Comparison of ENCODE assay signal across 21 cellular contexts in the genomic region with DNA sequence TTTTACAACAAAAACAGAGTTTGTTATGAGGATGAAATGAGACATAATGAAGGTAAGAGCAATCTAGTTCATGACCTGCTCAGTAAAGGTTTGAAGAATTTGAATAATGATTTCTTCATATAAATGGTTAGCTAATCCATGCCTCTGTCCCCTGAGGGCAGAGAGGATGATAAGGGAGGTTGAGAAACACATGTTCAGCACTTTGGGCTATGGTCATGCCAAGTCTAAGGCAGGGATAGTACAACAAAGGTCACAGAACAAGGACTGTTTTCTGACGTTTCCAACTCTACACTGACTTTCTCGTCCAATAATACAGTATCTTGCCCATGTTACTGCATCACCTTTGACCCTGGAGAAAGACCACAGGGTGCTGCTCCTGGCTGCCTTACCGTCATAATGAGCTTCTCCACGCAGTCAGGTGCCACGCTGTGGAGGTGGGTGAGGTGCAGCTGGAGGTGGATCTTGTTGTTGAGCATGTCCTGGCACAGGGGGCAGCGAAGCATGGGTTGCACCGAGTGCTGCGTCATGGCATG.
DNase-seq lines count a peak whose midpoint lies in the region; ATAC-seq, FAIRE-seq and TF ChIP-seq lines count a peak whose summit lies in the region.
"Had no signal": no experiment of that assay in that cellular context is flagged by ENCODE, and none has a peak within 500 bp of the region (broad histone marks: within the 10 kb centered on the region; RNA-seq: fewer than 3 reads in every experiment).

No MANE protein-coding gene starts in this region.

- no peak overlapping the region for H4K91ac ChIP-seq in trophoblast cell (ENCODE audit: low read depth, low read length)

- H2BK12ac ChIP-seq in trophoblast cell (ENCODE audit: low read length): no peak overlapping the region

- TF ChIP-seq CTCF in left ventricle myocardium inferior (IDR thresholded peaks at IDR 0.05; ENCODE audit: borderline replicate concordance): no peak

- no peak overlapping the region for H2AFZ ChIP-seq in trophoblast cell (ENCODE audit: insufficient read depth, low read length, poor library complexity)

- intact Hi-C loops in Right ventricle myocardium superior (cut with DNase I): no loop called here
- intact Hi-C loops in left ventricle myocardium inferior (cut with micrococcal nuclease): no loop called here
- intact Hi-C loops in left ventricle myocardium superior (cut with micrococcal nuclease): no loop called here

- no peak overlapping the region for H4K8ac ChIP-seq in trophoblast cell (ENCODE audit: low read depth, low read length)

- H3K9me3 ChIP-seq in left ventricle myocardium inferior (replicated peaks) (no peaks in the 10 kb centered on the region), trophoblast cell (ENCODE audit: insufficient read depth, low read depth, low read length) (no peaks in the 10 kb centered on the region)
- H3K9me3 ChIP-seq: HAP-1 had no signal

- no peak overlapping the region for H3K4me2 ChIP-seq in trophoblast cell (ENCODE audit: low read length)

- peak; percentile 46 for DNase-seq in Right ventricle myocardium superior
- no peak for DNase-seq in left ventricle myocardium inferior
- no peak for DNase-seq in HTR-8/SVneo (ENCODE audit: insufficient read length, low spot score)
- no peak for DNase-seq in left ventricle myocardium superior
- DNase-seq in trophoblast cell: peak; percentile 60 to 77
- DNase-seq in HUDEP-2 (lab: John Stamatoyannopoulos, UW; ENCODE audit: unreplicated experiment in 76 of 76): no peak
- no peak for DNase-seq in midbrain (lab: John Stamatoyannopoulos, UW)
- DNase-seq: ACHN; CD4-positive, alpha-beta memory T cell; DMS153; DMS79 treated with DMSO at 0.1 percent for 48 hours; EL; IMR-90 had no signal

- no peak overlapping the region for H3K4ac ChIP-seq in trophoblast cell (ENCODE audit: low read depth, low read length)

- H3K79me2 ChIP-seq in trophoblast cell (ENCODE audit: control insufficient read depth, insufficient read depth, low read length, poor library complexity): no peaks in the 10 kb centered on the region

- H2BK120ac ChIP-seq in trophoblast cell (ENCODE audit: insufficient read depth, low read length, poor library complexity): no peak overlapping the region

- H2BK5ac ChIP-seq in trophoblast cell (ENCODE audit: low read depth, low read length, poor library complexity): no peak overlapping the region

- H2AK5ac ChIP-seq in trophoblast cell (ENCODE audit: low read length): no peak overlapping the region

- H3K4me1 ChIP-seq in left ventricle myocardium inferior (peaks cover 31% of the 10 kb centered on the region), trophoblast cell (ENCODE audit: control insufficient read depth in 1 of 2, insufficient read depth in 2 of 2, low read length in 2 of 2) (no peaks in the 10 kb centered on the region)
- H3K4me1 ChIP-seq: HAP-1 had no signal

- H3K4me3 ChIP-seq in left ventricle myocardium inferior (no peak overlapping the region), trophoblast cell (ENCODE audit: low read depth, low read length) (no peak overlapping the region)
- H3K4me3 ChIP-seq: HAP-1 had no signal

- no peak overlapping the region for H3K27ac ChIP-seq in left ventricle myocardium inferior (replicated peaks)
- no peak overlapping the region for H3K27ac ChIP-seq in trophoblast cell (ENCODE audit: low read depth, low read length)
- H3K27ac ChIP-seq: C4-2B had no signal

- peaks cover 25% of the 10 kb centered on the region for H3K36me3 ChIP-seq in left ventricle myocardium inferior
- peaks cover 6 to 12% of the 10 kb centered on the region in 2 experiments for H3K36me3 ChIP-seq in trophoblast cell (ENCODE audit: control insufficient read depth in 1 of 2, insufficient read depth in 2 of 2, low read length in 2 of 2)

- peak; percentile 88 for ATAC-seq in Right ventricle myocardium superior (ENCODE audit: poor library complexity)
- ATAC-seq in left ventricle myocardium superior: peak; percentile 86
- ATAC-seq in GM21360 (IDR thresholded peaks at IDR 0.05; ENCODE audit: unreplicated experiment): no peak

- FAIRE-seq in HTR-8/SVneo (lab: Jason Lieb, UNC): peak; percentile 40
- FAIRE-seq: D721Med, G401.6, GM12891, GM19239, H1 had no signal

- no peak overlapping the region for H3K9ac ChIP-seq in trophoblast cell (ENCODE audit: low read length)

- H3K18ac ChIP-seq in trophoblast cell (ENCODE audit: low read length): no peak overlapping the region

- no peak overlapping the region for H3K14ac ChIP-seq in trophoblast cell (ENCODE audit: low read length)

- no peaks in the 10 kb centered on the region for H3K79me1 ChIP-seq in trophoblast cell (ENCODE audit: low read length)

- H3K27me3 ChIP-seq in left ventricle myocardium inferior (ENCODE audit: low read depth) (no peaks in the 10 kb centered on the region), trophoblast cell (ENCODE audit: insufficient read depth, low read length) (no peaks in the 10 kb centered on the region)

- no CpG with 5 or more reads among the region's 8 CpGs for WGBS in trophoblast cell (ENCODE audit: extremely low coverage, insufficient coverage, insufficient read length)

- no peak overlapping the region for H4K12ac ChIP-seq in trophoblast cell (ENCODE audit: low read depth, low read length)

- H3K23ac ChIP-seq in trophoblast cell (ENCODE audit: low read length): no peak overlapping the region

Comparison
In these comparisons a context has a peak if more than half of its experiments do, and no peak if none do; other contexts are left out.
1. DNase-seq: peak in Right ventricle myocardium superior (single experiment) and trophoblast cell (2 of 2); none in left ventricle myocardium inferior (single experiment), HTR-8/SVneo (single experiment), left ventricle myocardium superior (single experiment), HUDEP-2 (0 of 76) and midbrain (single experiment).